8 cellular contexts compared by ENCODE assay signal in genomic region chr19:15265849-15266248, GRCh38. TPM values are rescaled to one million over a fixed set of nuclear protein-coding genes. Genes with fewer than 3 reads are reported as not detected.
A peak's percentile ranks its signal among the peaks of the same experiment; 100 is the strongest.
DNase-seq lines count a peak whose midpoint lies in the region; ATAC-seq, FAIRE-seq and TF ChIP-seq lines count a peak whose summit lies in the region.

No MANE protein-coding gene starts in this region.

- no peak overlapping the region for H2AFZ ChIP-seq in smooth muscle cell (ENCODE audit: low read depth)

- no peak overlapping the region for H3K9ac ChIP-seq in smooth muscle cell (ENCODE audit: low read depth)

- peaks cover 75% of the 10 kb centered on the region for H3K79me2 ChIP-seq in smooth muscle cell (ENCODE audit: low read depth)

- FAIRE-seq in GM12892 (lab: Jason Lieb, UNC) = no peak

- TF ChIP-seq POLR2A in GM12892 (IDR thresholded peaks at IDR 0.05; ENCODE audit: low read depth, low read length) = no peak

- peak; percentile 11 for ATAC-seq in stimulated activated effector memory CD8-positive, alpha-beta T cell treated with anti-CD3 and anti-CD28 coated beads, Interleukin-12 subunit alpha, Interleukin-12 subunit beta, amount 100 ng/mL, for 72 hours

- H3F3A ChIP-seq in smooth muscle cell (ENCODE audit: low read depth) = peaks cover 8% of the 10 kb centered on the region

- TF ChIP-seq CTCF in smooth muscle cell (IDR thresholded peaks at IDR 0.05; ENCODE audit: borderline replicate concordance, insufficient read depth, poor library complexity, severe bottlenecking) = no peak

- H3K27me3 ChIP-seq in smooth muscle cell (ENCODE audit: low read depth) = no peaks in the 10 kb centered on the region

- H3K4me1 Mint-ChIP-seq in stimulated activated effector memory CD8-positive, alpha-beta T cell treated with anti-CD3 and anti-CD28 coated beads, Interleukin-12 subunit alpha, Interleukin-12 subunit beta, amount 100 ng/mL, for 72 hours = peaks cover 33% of the 10 kb centered on the region

- DNase-seq in HS-5 (ENCODE audit: low read depth) (peak; percentile 93), astrocyte of the hippocampus (ENCODE audit: low read depth, low spot score) (peak; percentile 98), iPS-NIHi11 (ENCODE audit: low spot score) (peak; percentile 71), GM12892 (ENCODE audit: insufficient read length) (no peak), NCI-H2107 treated with DMSO at 0.1 percent for 48 hours (lab: John Stamatoyannopoulos, UW; ENCODE audit: unreplicated experiment) (no peak), smooth muscle cell (lab: John Stamatoyannopoulos, UW; ENCODE audit: unreplicated experiment) (no peak)
- no peak for DNase-seq in stimulated activated effector memory CD8-positive, alpha-beta T cell treated with anti-CD3 and anti-CD28 coated beads, Interleukin-12 subunit alpha, Interleukin-12 subunit beta, amount 100 ng/mL, for 72 hours (ENCODE audit: low spot score in 2 of 2)
- DNase-seq in stimulated activated CD8-positive, alpha-beta memory T cell treated with anti-CD3 and anti-CD28 coated beads, Interleukin-4, amount 100 ng/mL, for 48 hours = no peak

- H3K9me3 Mint-ChIP-seq in stimulated activated effector memory CD8-positive, alpha-beta T cell treated with anti-CD3 and anti-CD28 coated beads, Interleukin-12 subunit alpha, Interleukin-12 subunit beta, amount 100 ng/mL, for 72 hours = no peaks in the 10 kb centered on the region

- H3K9me3 ChIP-seq in smooth muscle cell (replicated peaks; ENCODE audit: low read depth) = no peaks in the 10 kb centered on the region

- no peaks in the 10 kb centered on the region for H3K4me1 ChIP-seq in smooth muscle cell (ENCODE audit: low read depth)

- no peak overlapping the region for H3K4me3 Mint-ChIP-seq in stimulated activated effector memory CD8-positive, alpha-beta T cell treated with anti-CD3 and anti-CD28 coated beads, Interleukin-12 subunit alpha, Interleukin-12 subunit beta, amount 100 ng/mL, for 72 hours

- H4K20me1 ChIP-seq in smooth muscle cell (ENCODE audit: low read depth) = peaks cover 100% of the 10 kb centered on the region

- no peak overlapping the region for H3K27ac Mint-ChIP-seq in stimulated activated effector memory CD8-positive, alpha-beta T cell treated with anti-CD3 and anti-CD28 coated beads, Interleukin-12 subunit alpha, Interleukin-12 subunit beta, amount 100 ng/mL, for 72 hours

- H3K4me3 ChIP-seq in smooth muscle cell = no peak overlapping the region

- WGBS in smooth muscle cell (ENCODE audit: low lambda C conversion rate) = 88% methylated on average over 8 of the region's 8 CpGs

- H3K36me3 Mint-ChIP-seq in stimulated activated effector memory CD8-positive, alpha-beta T cell treated with anti-CD3 and anti-CD28 coated beads, Interleukin-12 subunit alpha, Interleukin-12 subunit beta, amount 100 ng/mL, for 72 hours = peaks cover 100% of the 10 kb centered on the region

- H3K36me3 ChIP-seq in smooth muscle cell (ENCODE audit: low read depth) = peaks cover 4% of the 10 kb centered on the region

- no peak overlapping the region for H3K4me2 ChIP-seq in smooth muscle cell

- H3K27ac ChIP-seq in smooth muscle cell (ENCODE audit: low read depth) = no peak overlapping the region

RNA-seq across cellular contexts. Expression of gene EPHX3, which starts 33.6 kb away (rescaled TPM):
- polyA plus RNA-seq in GM12892 (2012; ENCODE audit: missing spikeins) = not detected
- total RNA-seq in smooth muscle cell = 3.6 and 4.0 TPM in 2 replicates
- polyA plus RNA-seq in smooth muscle cell = 3.1 and 10.3 TPM in 2 replicates

Comparison
In these comparisons a context has a peak if more than half of its experiments do, and no peak if none do; other contexts are left out.
1. DNase-seq: peak in HS-5 (single experiment), astrocyte of the hippocampus (single experiment) and iPS-NIHi11 (single experiment); none in stimulated activated effector memory CD8-positive, alpha-beta T cell treated with anti-CD3 and anti-CD28 coated beads, Interleukin-12 subunit alpha, Interleukin-12 subunit beta, amount 100 ng/mL, for 72 hours (0 of 2), GM12892 (single experiment), stimulated activated CD8-positive, alpha-beta memory T cell treated with anti-CD3 and anti-CD28 coated beads, Interleukin-4, amount 100 ng/mL, for 48 hours (single experiment), NCI-H2107 treated with DMSO at 0.1 percent for 48 hours (single experiment) and smooth muscle cell (single experiment).